In the genomic region with DNA sequence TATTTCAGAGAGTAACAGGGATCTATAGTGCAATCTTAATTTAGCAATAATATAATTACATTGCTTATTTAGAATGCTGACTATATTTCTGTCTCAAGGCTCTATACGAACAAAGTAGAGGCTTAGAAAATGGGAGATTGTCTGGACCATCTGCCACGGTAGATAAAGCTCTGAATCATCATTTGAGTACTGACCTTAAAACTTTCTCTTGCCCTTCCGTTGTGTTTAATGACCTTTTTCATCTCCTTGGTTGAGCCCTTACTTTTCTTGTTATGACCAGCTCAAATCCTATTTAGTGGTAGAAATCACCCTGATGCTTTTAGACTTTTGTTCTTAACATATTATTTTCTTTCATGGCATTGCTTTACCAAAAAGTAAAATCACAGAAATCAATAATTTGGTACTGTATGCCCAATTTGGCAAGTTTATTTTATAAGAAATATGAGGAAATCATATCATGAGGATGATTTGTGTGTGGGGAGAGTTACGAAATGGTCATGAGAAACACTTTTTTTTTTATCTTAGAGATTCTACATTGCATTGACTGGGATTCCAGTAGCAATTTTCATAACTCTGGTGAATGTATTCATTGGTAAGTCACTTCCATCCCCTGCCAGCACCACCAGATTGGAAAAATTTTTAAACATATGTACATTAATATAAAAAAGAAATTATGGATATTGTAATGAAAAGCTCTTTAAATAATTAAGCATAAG, we compare ENCODE assay signal across 2 cellular contexts.
TF ChIP-seq lines count a peak whose summit lies in the region.

No MANE protein-coding gene starts in this region.

TF ChIP-seq in IMR-90, 13 proteins besides CTCF, POLR2A, EP300 and RAD21:
- TF ChIP-seq CEBPB (IDR thresholded peaks at IDR 0.05; ENCODE audit: low read depth, low read length) (no peak), MAFK (IDR thresholded peaks at IDR 0.05; ENCODE audit: low read depth, low read length) (no peak), FOS (IDR thresholded peaks at IDR 0.05; ENCODE audit: low read depth, low read length) (no peak), RCOR1 (IDR thresholded peaks at IDR 0.05; ENCODE audit: insufficient replicate concordance, low read length) (no peak), CHD1 (IDR thresholded peaks at IDR 0.05; ENCODE audit: low read depth, low read length) (no peak), MXI1 (IDR thresholded peaks at IDR 0.05; ENCODE audit: borderline replicate concordance, low read depth, low read length) (no peak), SMC3 (IDR thresholded peaks at IDR 0.05; ENCODE audit: low read depth, low read length) (no peak), RFX5 (IDR thresholded peaks at IDR 0.05; ENCODE audit: low read depth, low read length) (no peak), ELK1 (IDR thresholded peaks at IDR 0.05; ENCODE audit: borderline replicate concordance, low read depth, low read length) (no peak), NFE2L2 (IDR thresholded peaks at IDR 0.05; ENCODE audit: low read depth, low read length) (no peak), BHLHE40 (IDR thresholded peaks at IDR 0.05; ENCODE audit: low read depth, low read length) (no peak)
- TF ChIP-seq, protein P1, sequence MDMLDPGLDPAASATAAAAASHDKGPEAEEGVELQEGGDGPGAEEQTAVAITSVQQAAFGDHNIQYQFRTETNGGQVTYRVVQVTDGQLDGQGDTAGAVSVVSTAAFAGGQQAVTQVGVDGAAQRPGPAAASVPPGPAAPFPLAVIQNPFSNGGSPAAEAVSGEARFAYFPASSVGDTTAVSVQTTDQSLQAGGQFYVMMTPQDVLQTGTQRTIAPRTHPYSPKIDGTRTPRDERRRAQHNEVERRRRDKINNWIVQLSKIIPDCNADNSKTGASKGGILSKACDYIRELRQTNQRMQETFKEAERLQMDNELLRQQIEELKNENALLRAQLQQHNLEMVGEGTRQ (IDR thresholded peaks at IDR 0.05; ENCODE audit: low read depth, low read length): no peak

TF ChIP-seq in GM23338, 12 proteins besides CTCF, POLR2A, EP300 and RAD21:
- no peak for TF ChIP-seq ZNF331 (CRISPR knock-in tag; IDR thresholded peaks at IDR 0.05; ENCODE audit: low read depth)
- TF ChIP-seq, protein P2, sequence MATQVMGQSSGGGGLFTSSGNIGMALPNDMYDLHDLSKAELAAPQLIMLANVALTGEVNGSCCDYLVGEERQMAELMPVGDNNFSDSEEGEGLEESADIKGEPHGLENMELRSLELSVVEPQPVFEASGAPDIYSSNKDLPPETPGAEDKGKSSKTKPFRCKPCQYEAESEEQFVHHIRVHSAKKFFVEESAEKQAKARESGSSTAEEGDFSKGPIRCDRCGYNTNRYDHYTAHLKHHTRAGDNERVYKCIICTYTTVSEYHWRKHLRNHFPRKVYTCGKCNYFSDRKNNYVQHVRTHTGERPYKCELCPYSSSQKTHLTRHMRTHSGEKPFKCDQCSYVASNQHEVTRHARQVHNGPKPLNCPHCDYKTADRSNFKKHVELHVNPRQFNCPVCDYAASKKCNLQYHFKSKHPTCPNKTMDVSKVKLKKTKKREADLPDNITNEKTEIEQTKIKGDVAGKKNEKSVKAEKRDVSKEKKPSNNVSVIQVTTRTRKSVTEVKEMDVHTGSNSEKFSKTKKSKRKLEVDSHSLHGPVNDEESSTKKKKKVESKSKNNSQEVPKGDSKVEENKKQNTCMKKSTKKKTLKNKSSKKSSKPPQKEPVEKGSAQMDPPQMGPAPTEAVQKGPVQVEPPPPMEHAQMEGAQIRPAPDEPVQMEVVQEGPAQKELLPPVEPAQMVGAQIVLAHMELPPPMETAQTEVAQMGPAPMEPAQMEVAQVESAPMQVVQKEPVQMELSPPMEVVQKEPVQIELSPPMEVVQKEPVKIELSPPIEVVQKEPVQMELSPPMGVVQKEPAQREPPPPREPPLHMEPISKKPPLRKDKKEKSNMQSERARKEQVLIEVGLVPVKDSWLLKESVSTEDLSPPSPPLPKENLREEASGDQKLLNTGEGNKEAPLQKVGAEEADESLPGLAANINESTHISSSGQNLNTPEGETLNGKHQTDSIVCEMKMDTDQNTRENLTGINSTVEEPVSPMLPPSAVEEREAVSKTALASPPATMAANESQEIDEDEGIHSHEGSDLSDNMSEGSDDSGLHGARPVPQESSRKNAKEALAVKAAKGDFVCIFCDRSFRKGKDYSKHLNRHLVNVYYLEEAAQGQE (IDR thresholded peaks at IDR 0.05; ENCODE audit: unreplicated experiment): no peak
- no peak for TF ChIP-seq POLR2AphosphoS5 (IDR thresholded peaks at IDR 0.05; ENCODE audit: low read depth)
- TF ChIP-seq NANOG (IDR thresholded peaks at IDR 0.05; ENCODE audit: borderline replicate concordance): no peak
